16 cellular contexts compared by ENCODE assay signal in genomic region chr12:108572166-108572790, GRCh38. TPM values are rescaled to one million over a fixed set of nuclear protein-coding genes. Genes with fewer than 3 reads are reported as not detected.
A peak's percentile ranks its signal among the peaks of the same experiment; 100 is the strongest.
DNase-seq lines count a peak whose midpoint lies in the region; ATAC-seq and TF ChIP-seq lines count a peak whose summit lies in the region.
"Had no signal": no experiment of that assay in that cellular context is flagged by ENCODE, and none has a peak within 500 bp of the region (broad histone marks: within the 10 kb centered on the region; RNA-seq: fewer than 3 reads in every experiment).

No MANE protein-coding gene starts in this region.

- peak; percentile 53 for DNase-seq in cardiac septum (ENCODE audit: low spot score)
- no peak for DNase-seq in heart left ventricle
- peak; percentile 40 for DNase-seq in M059J (ENCODE audit: low read depth)
- DNase-seq in hepatocyte (ENCODE audit: low spot score) = no peak
- no peak for DNase-seq in stimulated activated CD4-positive, alpha-beta T cell treated with anti-CD3 and anti-CD28 coated beads, Interleukin-4, amount 100 ng/mL, for 1 hour
- DNase-seq in activated gamma-delta T cell (lab: John Stamatoyannopoulos, UW) = no peak
- DNase-seq in GF-D8 (lab: John Stamatoyannopoulos, UW) = no peak
- no peak for DNase-seq in SKM-1 (lab: John Stamatoyannopoulos, UW; ENCODE audit: unreplicated experiment)
- DNase-seq: activated CD4-positive, alpha-beta T cell treated with anti-CD3 and anti-CD28 coated beads for 1 hour; activated naive CD4-positive, alpha-beta T cell treated with Interleukin-2 at 50 U/mL for 16 hours; MV-4-11; NCI-H526 treated with DMSO at 0.1 percent for 48 hours; sigmoid colon; upper lobe of right lung had no signal

- H3K79me2 ChIP-seq in hepatocyte = no peaks in the 10 kb centered on the region

- H3K27ac ChIP-seq in heart left ventricle (no peak overlapping the region), hepatocyte (peak overlapping the region; percentile 31)
- H3K27ac ChIP-seq: HL-60, sigmoid colon, upper lobe of right lung had no signal

- H3K4me1 ChIP-seq in heart left ventricle (peaks cover 0 to 24% (median 10%) of the 10 kb centered on the region in 12 donors), hepatocyte (ENCODE audit: insufficient read depth) (peaks cover 4% of the 10 kb centered on the region)

- no peaks in the 10 kb centered on the region for H4K20me1 ChIP-seq in hepatocyte (ENCODE audit: insufficient read depth, poor library complexity, severe bottlenecking)

- H3K4me2 ChIP-seq in hepatocyte = no peak overlapping the region

- intact Hi-C loops in cardiac septum (cut with DNase I) (no loop called here), heart left ventricle (cut with DNase I) (loop anchor here in 1 of 10 donors (5.0 kb wide), 1 partner anchor 40 kb away; no protein-coding TSS in a partner anchor)

- H3K4me3 ChIP-seq in heart left ventricle (no peak overlapping the region), hepatocyte (no peak overlapping the region)
- H3K4me3 ChIP-seq: sigmoid colon, upper lobe of right lung had no signal

- TF ChIP-seq POLR2A in heart left ventricle (IDR thresholded peaks at IDR 0.05) = no peak

- H3K36me3 ChIP-seq in heart left ventricle (peaks cover 0 to 32% (median 28%) of the 10 kb centered on the region in 9 donors), hepatocyte (replicated peaks; ENCODE audit: insufficient read depth, low read depth) (no peaks in the 10 kb centered on the region)

- no peak for ATAC-seq in heart left ventricle
- ATAC-seq: upper lobe of right lung had no signal

- H3K9me2 ChIP-seq in hepatocyte (replicated peaks; ENCODE audit: insufficient read depth) = no peaks in the 10 kb centered on the region

- H3K27me3 ChIP-seq in heart left ventricle (no peaks in the 10 kb centered on the region), hepatocyte (no peaks in the 10 kb centered on the region)
- H3K27me3 ChIP-seq: sigmoid colon, upper lobe of right lung had no signal

- TF ChIP-seq CTCF in heart left ventricle (IDR thresholded peaks at IDR 0.05) = no peak
- TF ChIP-seq CTCF in hepatocyte (IDR thresholded peaks at IDR 0.05; ENCODE audit: poor library complexity) = no peak

- H3K9me3 ChIP-seq in heart left ventricle = no peaks in the 10 kb centered on the region
- H3K9me3 ChIP-seq in hepatocyte (ENCODE audit: low read depth) = no peaks in the 10 kb centered on the region
- H3K9me3 ChIP-seq: sigmoid colon, upper lobe of right lung had no signal

- no peak overlapping the region for H2AFZ ChIP-seq in hepatocyte

- 75 to 84% (median 79%) methylated on average over 8 of the region's 8 CpGs for WGBS in heart left ventricle, 4 donors
- WGBS in hepatocyte (ENCODE audit: low lambda C conversion rate, missing lambda C conversion rate) = 76% methylated on average over 8 of the region's 8 CpGs

RNA-seq across cellular contexts. Expression of gene ISCU, which starts 9.9 kb away (rescaled TPM):
- total RNA-seq in cardiac septum (432 TPM), heart left ventricle (100 to 1,000 TPM; 289 to 632 (median 497) TPM), hepatocyte (107 and 116 TPM in 2 replicates)
- polyA plus RNA-seq in heart left ventricle (100 to 1,000 TPM; 203 to 335 TPM), hepatocyte (149 and 169 TPM in 2 replicates)
- total RNA-seq in M059J (2014; rRNA removed; shearing (Covaris generic)) = 90.9 and 102 TPM in 2 replicates

RNA-seq across cellular contexts. Expression of gene SART3, which starts 11.3 kb away (rescaled TPM):
- total RNA-seq in cardiac septum (29.2 TPM), heart left ventricle (10 to 100 TPM; 19.5 to 33.2 (median 27.4) TPM), hepatocyte (41.0 and 60.4 TPM in 2 replicates)
- polyA plus RNA-seq in heart left ventricle (10 to 100 TPM; 13.3 to 20.3 TPM), hepatocyte (20.0 and 25.0 TPM in 2 replicates)
- 38.8 and 39.8 TPM in 2 replicates for total RNA-seq in M059J (2014; rRNA removed; shearing (Covaris generic))

RNA-seq across cellular contexts. Expression of gene TMEM119, which starts 25.6 kb away (rescaled TPM):
- total RNA-seq in cardiac septum = 3.4 TPM
- 10 to 100 TPM in 1 of 9 donors, 1 to 10 TPM in 7, under 1 TPM in 1; 0.19 to 11.0 (median 2.2) TPM for total RNA-seq in heart left ventricle
- 1 to 10 TPM in 1 of 2 donors, under 1 TPM in 1; 0.80 to 3.0 TPM for polyA plus RNA-seq in heart left ventricle
- 0.05 TPM in 1 of 2 replicates, not detected in the other for total RNA-seq in M059J (2014; rRNA removed; shearing (Covaris generic))
- 69.7 and 70.1 TPM in 2 replicates for total RNA-seq in hepatocyte
- polyA plus RNA-seq in hepatocyte = 54.4 and 59.6 TPM in 2 replicates
- total RNA-seq: SK-MEL-5 had no signal

RNA-seq across cellular contexts. Expression of gene FICD, which starts 57.2 kb away (rescaled TPM):
- total RNA-seq in cardiac septum (3.8 TPM), heart left ventricle (1 to 10 TPM; 2.6 to 6.6 (median 3.5) TPM), hepatocyte (6.3 and 6.4 TPM in 2 replicates)
- polyA plus RNA-seq in heart left ventricle (1 to 10 TPM; 1.4 to 4.6 TPM), hepatocyte (6.2 and 6.7 TPM in 2 replicates)
- total RNA-seq in M059J (2014; rRNA removed; shearing (Covaris generic)) = 9.7 and 12.5 TPM in 2 replicates

Comparison
In these comparisons a context has a peak if more than half of its experiments do, and no peak if none do; other contexts are left out.
1. DNase-seq: peak in cardiac septum (single experiment) and M059J (single experiment); none in heart left ventricle (0 of 5), hepatocyte (single experiment), stimulated activated CD4-positive, alpha-beta T cell treated with anti-CD3 and anti-CD28 coated beads, Interleukin-4, amount 100 ng/mL, for 1 hour (single experiment), activated gamma-delta T cell (single experiment), GF-D8 (single experiment) and SKM-1 (single experiment).